In genomic region chr5:150398432-150399157, GRCh38 we compare ENCODE assay signal across 8 cellular contexts. TPM values are rescaled to one million over a fixed set of nuclear protein-coding genes. Genes with fewer than 3 reads are reported as not detected.
A peak's percentile ranks its signal among the peaks of the same experiment; 100 is the strongest.
DNase-seq lines count a peak whose midpoint lies in the region; ATAC-seq and TF ChIP-seq lines count a peak whose summit lies in the region.

No MANE protein-coding gene starts in this region.

- H2BK15ac ChIP-seq in IMR-90 (ENCODE audit: low read depth, low read length): peak overlapping the region; percentile 58; the same call in 1 of the 3 replicates

- peak overlapping the region; percentile 46 for H4K91ac ChIP-seq in IMR-90 (ENCODE audit: insufficient read depth, low read depth, low read length)

- H3K9me3 ChIP-seq in IMR-90 (ENCODE audit: control insufficient read depth, insufficient read depth, low read length): no peaks in the 10 kb centered on the region
- no peaks in the 10 kb centered on the region for H3K9me3 ChIP-seq in endodermal cell (ENCODE audit: control insufficient read depth, low read length)

- H3K27ac Mint-ChIP-seq in endodermal cell: no peak overlapping the region

- no peak overlapping the region for H3K23ac ChIP-seq in IMR-90 (ENCODE audit: low read depth, low read length)

- H3K18ac ChIP-seq in IMR-90 (ENCODE audit: low read depth, low read length): no peak overlapping the region

- no peak overlapping the region for H3K4me2 ChIP-seq in IMR-90 (ENCODE audit: low read depth, low read length)

- TF ChIP-seq POLR2A in IMR-90 (IDR thresholded peaks at IDR 0.05; ENCODE audit: low read depth, low read length): no peak

- peak overlapping the region; percentile 39; the same call in 1 of the 2 replicates for H3K27ac ChIP-seq in IMR-90 (ENCODE audit: insufficient read depth, low read length)
- H3K27ac ChIP-seq in endodermal cell (ENCODE audit: low read depth, low read length): no peak overlapping the region

- no peak for DNase-seq in IMR-90
- DNase-seq in endodermal cell: peak; percentile 84
- no peak for DNase-seq in NCI-H510A (lab: John Stamatoyannopoulos, UW)
- no peak for DNase-seq in A172 (ENCODE audit: low spot score)
- no peak for DNase-seq in NCI-H1694 treated with DMSO at 0.1 percent for 48 hours (lab: John Stamatoyannopoulos, UW)
- DNase-seq in stimulated activated CD4-positive, alpha-beta T cell treated with anti-CD3 and anti-CD28 coated beads, Interleukin-4, amount 100 ng/mL, for 4 hours: no peak

- H3K14ac ChIP-seq in IMR-90 (replicated peaks; ENCODE audit: low read depth, low read length): peak overlapping the region; percentile 36

- dilution Hi-C loops in IMR-90 (cut with HindIII; ENCODE audit: low sequenced_read_pairs, unreplicated experiment): no loop called here

- H3K27me3 Mint-ChIP-seq in endodermal cell (ENCODE audit: insufficient read depth): no peaks in the 10 kb centered on the region

- H3K4me3 ChIP-seq in GM12875 (ENCODE audit: low read depth, low read length): no peak overlapping the region
- no peak overlapping the region for H3K4me3 ChIP-seq in IMR-90 (ENCODE audit: insufficient read depth, low read depth, low read length)
- H3K4me3 ChIP-seq in endodermal cell (ENCODE audit: low read length): no peak overlapping the region

- peak overlapping the region; percentile 41 for H2BK5ac ChIP-seq in IMR-90 (ENCODE audit: low read depth, low read length, poor library complexity, severe bottlenecking)

- peak overlapping the region; percentile 71 for H2BK120ac ChIP-seq in IMR-90 (ENCODE audit: low read depth, low read length)

- no peaks in the 10 kb centered on the region for H3K4me1 Mint-ChIP-seq in endodermal cell

- H3K4ac ChIP-seq in IMR-90 (ENCODE audit: low read depth, low read length): peak overlapping the region; percentile 60

- no peak overlapping the region for H3K9ac ChIP-seq in IMR-90 (ENCODE audit: low read depth, low read length)
- H3K9ac ChIP-seq in endodermal cell (ENCODE audit: extremely low read depth, low read length, poor library complexity, severe bottlenecking): no peak overlapping the region

- WGBS in IMR-90 (ENCODE audit: extremely low coverage in 2 of 2, insufficient read length in 1 of 2), 2 experiments: no CpG with 5 or more reads among the region's 14 CpGs
- 89 to 94% methylated on average over 8 to 14 of the region's 14 CpGs for WGBS in endodermal cell (ENCODE audit: insufficient coverage in 1 of 2, insufficient read length in 1 of 2), 2 experiments

- peak overlapping the region; percentile 84; the same call in 1 of the 2 replicates for H2AK5ac ChIP-seq in IMR-90 (ENCODE audit: low read depth, low read length)

- H3K27me3 ChIP-seq in IMR-90 (ENCODE audit: control insufficient read depth, insufficient read depth, low read length) (no peaks in the 10 kb centered on the region), endodermal cell (ENCODE audit: control insufficient read depth, insufficient read depth, low read length, poor library complexity, severe bottlenecking) (no peaks in the 10 kb centered on the region)

- no peak overlapping the region for H3K4me3 Mint-ChIP-seq in endodermal cell

- peak overlapping the region in 1 of 2 experiments; percentile 8; a peak in 2 of 4 replicates for H4K8ac ChIP-seq in IMR-90 (ENCODE audit: low read depth in 2 of 2, low read length in 2 of 2)

- H2BK20ac ChIP-seq in IMR-90 (ENCODE audit: low read depth, low read length): peak overlapping the region; percentile 33; the same call in 1 of the 2 replicates

- H3K36me3 ChIP-seq in IMR-90 (ENCODE audit: control insufficient read depth, insufficient read depth, low read length) (peaks cover 38% of the 10 kb centered on the region), endodermal cell (ENCODE audit: control insufficient read depth, insufficient read depth, low read length) (peaks cover 65% of the 10 kb centered on the region)

- POLR2A ChIA-PET in IMR-90 (lab: Charles Lee; ENCODE audit: unreplicated experiment): no interaction called here

- TF ChIP-seq RAD21 in IMR-90 (IDR thresholded peaks at IDR 0.05; ENCODE audit: low read length): no peak

- H3K36me3 Mint-ChIP-seq in endodermal cell (ENCODE audit: low read depth): peaks cover 62% of the 10 kb centered on the region

- intact Hi-C loops in IMR-90 (cut with micrococcal nuclease): loop anchor here (5.0 kb wide), 1 partner anchor 34 kb away; no protein-coding TSS in a partner anchor

- TF ChIP-seq CTCF in GM12875 (IDR thresholded peaks at IDR 0.05; ENCODE audit: borderline replicate concordance, insufficient read depth, low read depth, low read length) (peak; percentile 78), IMR-90 (conservative IDR thresholded peaks at IDR 0.05; ENCODE audit: low read depth, low read length) (peak; percentile 20; the same call in 1 of the 2 replicates), endodermal cell (conservative IDR thresholded peaks at IDR 0.05) (peak; percentile 62)

- H3K9me1 ChIP-seq in IMR-90 (ENCODE audit: insufficient read depth, low read length): peaks cover 39% of the 10 kb centered on the region

- H3K4me1 ChIP-seq in IMR-90 (ENCODE audit: control insufficient read depth, insufficient read depth, low read length) (peaks cover 19% of the 10 kb centered on the region), endodermal cell (ENCODE audit: control insufficient read depth, insufficient read depth, low read length) (no peaks in the 10 kb centered on the region)

- H4K20me1 ChIP-seq in IMR-90 (ENCODE audit: insufficient read depth, low read length): peaks cover 7% of the 10 kb centered on the region; the same call in 1 of the 2 replicates

- H3K79me1 ChIP-seq in IMR-90 (ENCODE audit: low read depth in 1 of 2, low read length in 2 of 2): peaks cover 0 to 15% of the 10 kb centered on the region in 2 experiments; a peak in 1 of 4 replicates

- ATAC-seq in GM21423 (IDR thresholded peaks at IDR 0.05; ENCODE audit: unreplicated experiment) (peak; percentile 73), IMR-90 (ENCODE audit: low read depth) (no peak)

- in situ Hi-C loops in IMR-90 (cut with MboI; ENCODE audit: low sequenced_read_pairs): no loop called here

- peak overlapping the region; percentile 84 for H2AK9ac ChIP-seq in IMR-90 (replicated peaks; ENCODE audit: low read depth, low read length, poor library complexity)

- H3K56ac ChIP-seq in IMR-90 (ENCODE audit: extremely low read depth, insufficient read depth, low read length): peak overlapping the region; percentile 12; the same call in 1 of the 2 replicates

- no peaks in the 10 kb centered on the region for H3K9me3 Mint-ChIP-seq in endodermal cell

- CTCF ChIA-PET in IMR-90 (lab: Yijun Ruan, JAX): interaction anchor here (1.3 kb wide), 2 partner anchors 13 to 21 kb away, joined by 3 read pairs; no protein-coding TSS in a partner anchor

- BruUV-seq in IMR-90 (replicated peaks; lab: Mats Ljungman, UMichigan): no TSS peak

- H4K5ac ChIP-seq in IMR-90 (ENCODE audit: low read depth, low read length): no peak overlapping the region; the same call in 1 of the 2 replicates

- peak overlapping the region; percentile 53 for H2AFZ ChIP-seq in IMR-90 (replicated peaks; ENCODE audit: low read length, poor library complexity)

TF ChIP-seq in IMR-90, 13 proteins besides CTCF, POLR2A, EP300 and RAD21:
- TF ChIP-seq RCOR1 (IDR thresholded peaks at IDR 0.05; ENCODE audit: insufficient replicate concordance, low read length) (no peak), USF2 (IDR thresholded peaks at IDR 0.05; ENCODE audit: low read depth, low read length) (no peak), NFE2L2 (IDR thresholded peaks at IDR 0.05; ENCODE audit: low read depth, low read length) (no peak), MXI1 (IDR thresholded peaks at IDR 0.05; ENCODE audit: borderline replicate concordance, low read depth, low read length) (no peak), CHD1 (IDR thresholded peaks at IDR 0.05; ENCODE audit: low read depth, low read length) (no peak), SMC3 (IDR thresholded peaks at IDR 0.05; ENCODE audit: low read depth, low read length) (no peak)
TF ChIP-seq in IMR-90: peak in this region for 0.

RNA-seq across cellular contexts. Expression of gene CD74, which starts 14.1 kb away (rescaled TPM):
- total RNA-seq in IMR-90 (2012; rRNA removed) (0.18 and 0.28 TPM in 2 replicates), endodermal cell (10 to 100 TPM; 12.4 to 20.0 TPM)
- polyA plus RNA-seq in IMR-90 (2012; rRNA removed): 1.1 and 1.5 TPM in 2 replicates
- 1.4 and 3.4 TPM in 2 replicates for polyA plus RNA-seq in IMR-90 (2012; cell fraction: cytosol; rRNA removed)
- polyA plus RNA-seq in IMR-90 (2012; cell fraction: nucleus; rRNA removed; ENCODE audit: low replicate concordance): 0.60 and 0.64 TPM in 2 replicates
- polyA plus RNA-seq in endodermal cell (2013, experiment 1 of 2): 9.7 TPM
- polyA plus RNA-seq in endodermal cell (2013, experiment 2 of 2): 7.1 TPM
- 1.1 TPM in 1 of 2 replicates, not detected in the other for total RNA-seq in A172 (2014; rRNA removed; shearing (Covaris generic))

RNA-seq across cellular contexts. Expression of gene TCOF1, which starts 41.1 kb away (rescaled TPM):
- total RNA-seq in IMR-90 (2012; rRNA removed) (18.3 and 19.7 TPM in 2 replicates), endodermal cell (100 to 1,000 TPM in 1 of 2 donors, 10 to 100 TPM in 1; 88.8 to 107 TPM)
- 18.2 and 18.8 TPM in 2 replicates for polyA plus RNA-seq in IMR-90 (2012; rRNA removed)
- polyA plus RNA-seq in IMR-90 (2012; cell fraction: cytosol; rRNA removed): 11.7 and 14.4 TPM in 2 replicates
- polyA plus RNA-seq in IMR-90 (2012; cell fraction: nucleus; rRNA removed; ENCODE audit: low replicate concordance): 43.7 and 51.8 TPM in 2 replicates
- 50.0 TPM for polyA plus RNA-seq in endodermal cell (2013, experiment 1 of 2)
- polyA plus RNA-seq in endodermal cell (2013, experiment 2 of 2): 46.1 TPM
- total RNA-seq in A172 (2014; rRNA removed; shearing (Covaris generic)): 56.5 and 58.3 TPM in 2 replicates

RNA-seq across cellular contexts. Expression of gene RPS14, which starts 50.9 kb away (rescaled TPM):
- total RNA-seq in IMR-90 (2012; rRNA removed): 7,310 and 7,583 TPM in 2 replicates
- polyA plus RNA-seq in IMR-90 (2012; rRNA removed): 6,296 and 6,747 TPM in 2 replicates
- 5,609 and 17,745 TPM in 2 replicates for polyA plus RNA-seq in IMR-90 (2012; cell fraction: cytosol; rRNA removed)
- 873 and 3,349 TPM in 2 replicates for polyA plus RNA-seq in IMR-90 (2012; cell fraction: nucleus; rRNA removed; ENCODE audit: low replicate concordance)
- total RNA-seq in endodermal cell: 1,000 to 10,000 TPM; 2,313 to 2,316 TPM
- 1,931 TPM for polyA plus RNA-seq in endodermal cell (2013, experiment 1 of 2)
- polyA plus RNA-seq in endodermal cell (2013, experiment 2 of 2): 1,875 TPM
- total RNA-seq in A172 (2014; rRNA removed; shearing (Covaris generic)): 2,916 and 3,804 TPM in 2 replicates

Comparison
In these comparisons a context has a peak if more than half of its experiments do, and no peak if none do; other contexts are left out.
1. CTCF ChIP-seq: peak in every context shown above with its lines; median percentile 78 in GM12875; 62 in endodermal cell; 20 in IMR-90.